Comparison of ENCODE assay signal across 11 cellular contexts in the genomic region with DNA sequence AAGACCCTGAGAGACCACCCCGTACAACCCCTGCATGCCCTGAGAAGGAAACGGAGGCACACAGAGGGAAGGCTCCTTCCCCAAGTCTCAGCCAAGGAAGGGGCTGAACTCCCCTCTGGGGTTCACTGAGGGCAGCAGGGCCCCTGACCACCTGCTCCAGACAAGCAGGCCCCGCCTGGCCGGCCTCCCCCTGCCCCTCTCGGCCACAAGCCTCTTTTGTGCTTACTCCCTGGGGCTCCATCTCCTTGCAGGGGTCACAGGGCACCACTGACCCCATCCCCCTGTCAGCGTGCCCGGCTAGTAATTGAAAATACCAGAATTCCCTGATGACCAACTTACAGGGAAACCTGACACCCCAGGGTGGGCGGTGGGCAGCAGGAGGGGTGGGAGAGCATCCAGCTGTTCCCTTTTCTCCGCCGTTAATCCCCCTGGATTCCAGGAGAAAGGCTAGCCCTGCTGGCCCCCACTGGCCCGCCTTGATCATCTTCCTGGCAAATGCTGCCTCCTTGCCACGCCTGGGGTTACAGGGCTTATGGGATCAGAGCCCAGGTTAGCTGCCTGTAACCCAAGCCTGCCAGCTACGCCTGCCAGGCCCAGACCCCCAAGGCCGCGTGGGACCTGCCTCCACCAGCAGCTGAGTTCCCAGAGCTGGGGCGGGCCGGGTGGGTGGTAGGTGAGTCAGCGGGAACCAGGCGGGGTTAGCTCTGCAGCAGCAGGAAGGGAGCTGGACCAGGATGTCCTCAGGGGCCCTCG.
A peak's percentile ranks its signal among the peaks of the same experiment; 100 is the strongest.
DNase-seq lines count a peak whose midpoint lies in the region; ATAC-seq and TF ChIP-seq lines count a peak whose summit lies in the region.
"Had no signal": no experiment of that assay in that cellular context is flagged by ENCODE, and none has a peak within 500 bp of the region (broad histone marks: within the 10 kb centered on the region; RNA-seq: fewer than 3 reads in every experiment).

No MANE protein-coding gene starts in this region.

- no peak for TF ChIP-seq CTCF in GM13976 (IDR thresholded peaks at IDR 0.05; ENCODE audit: borderline replicate concordance, control extremely low read depth, extremely low read depth, insufficient read depth, missing control alignments)

- ATAC-seq in HG03039 (IDR thresholded peaks at IDR 0.05; ENCODE audit: unreplicated experiment), result no peak

- H3K79me2 ChIP-seq in ACC112 (ENCODE audit: control insufficient read depth, insufficient read depth, low read length, unreplicated experiment), result no peaks in the 10 kb centered on the region

- H3K36me3 ChIP-seq in ACC112 (ENCODE audit: insufficient read depth, low read length) (no peaks in the 10 kb centered on the region), HAP-1 (replicated peaks) (no peaks in the 10 kb centered on the region)
- H3K36me3 ChIP-seq: esophagus squamous epithelium had no signal

- no peak overlapping the region for H3K4me3 ChIP-seq in ACC112 (ENCODE audit: low read depth, low read length)
- H3K4me3 ChIP-seq in HAP-1, result no peak overlapping the region
- H3K4me3 ChIP-seq: esophagus squamous epithelium had no signal

- no peak overlapping the region for H2AFZ ChIP-seq in ACC112 (ENCODE audit: low read length, unreplicated experiment)

- H3K27ac ChIP-seq in ACC112 (ENCODE audit: low read depth, low read length) (peak overlapping the region; percentile 31; the same call in 1 of the 2 replicates), caudate nucleus (ENCODE audit: low read depth, low read length) (no peak overlapping the region)
- H3K27ac ChIP-seq: esophagus squamous epithelium had no signal

- in situ Hi-C loops in GM13976 (cut with MboI; ENCODE audit: low sequenced_read_pairs, unreplicated experiment), result no loop called here
- in situ Hi-C loops in HAP-1 (cut with MboI; ENCODE audit: low sequenced_read_pairs), result no loop called here

- no peaks in the 10 kb centered on the region for H3K9me3 ChIP-seq in HAP-1
- H3K9me3 ChIP-seq: esophagus squamous epithelium had no signal

- DNase-seq in M059J (ENCODE audit: low read depth) (peak; percentile 52), caudate nucleus (lab: John Stamatoyannopoulos, UW) (peak in 37 of 61 donors; percentile 5 to 84 (median 46)), islet precursor cell (peak; percentile 91), GM13976 (ENCODE audit: low spot score) (no peak), HAP-1 (ENCODE audit: low spot score in 2 of 2) (no peak), NCI-H187 treated with DMSO at 0.1 percent for 48 hours (lab: John Stamatoyannopoulos, UW) (no peak)
- DNase-seq: esophagus squamous epithelium, GF-D8, NCI-H1694 treated with DMSO at 0.1 percent for 48 hours had no signal

- peaks cover 25% of the 10 kb centered on the region for H3K4me1 ChIP-seq in ACC112 (ENCODE audit: control insufficient read depth, insufficient read depth, low read length, unreplicated experiment)
- H3K4me1 ChIP-seq in HAP-1, result no peaks in the 10 kb centered on the region

- H3K27me3 ChIP-seq in ACC112 (ENCODE audit: insufficient read depth, low read length), result no peaks in the 10 kb centered on the region
- H3K27me3 ChIP-seq in HAP-1 (ENCODE audit: low read depth), result no peaks in the 10 kb centered on the region

Comparison
In these comparisons a context has a peak if more than half of its experiments do, and no peak if none do; other contexts are left out.
1. DNase-seq: peak in M059J (single experiment), caudate nucleus (37 of 61) and islet precursor cell (single experiment); none in GM13976 (single experiment), HAP-1 (0 of 2) and NCI-H187 treated with DMSO at 0.1 percent for 48 hours (single experiment).